ENCODE assay signal across 9 cellular contexts in the genomic region with DNA sequence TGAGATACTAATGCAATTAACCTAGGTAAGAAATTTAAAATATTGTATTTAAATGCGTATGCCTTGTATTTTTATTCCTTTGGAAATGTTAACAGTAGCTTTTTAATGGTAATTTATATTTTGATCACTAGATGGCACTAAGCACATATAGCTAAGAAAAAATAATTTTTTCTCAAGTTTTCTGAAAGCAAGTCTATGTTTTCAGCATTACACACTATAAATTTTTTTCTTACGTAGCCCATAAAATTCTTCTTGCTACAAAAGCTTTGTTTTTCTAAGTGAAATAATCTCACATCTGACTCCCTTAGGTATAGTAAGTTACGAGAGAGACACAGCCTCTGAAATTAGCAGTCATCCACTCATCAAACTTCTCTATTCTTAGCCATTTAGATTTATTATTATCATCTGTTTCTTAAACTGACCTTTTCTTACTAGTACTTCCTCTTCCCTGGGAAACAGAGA. TPM values are rescaled to one million over a fixed set of nuclear protein-coding genes. Genes with fewer than 3 reads are reported as not detected.
DNase-seq lines count a peak whose midpoint lies in the region; ATAC-seq and TF ChIP-seq lines count a peak whose summit lies in the region.
"Had no signal": no experiment of that assay in that cellular context is flagged by ENCODE, and none has a peak within 500 bp of the region (broad histone marks: within the 10 kb centered on the region; RNA-seq: fewer than 3 reads in every experiment).

No MANE protein-coding gene starts in this region.

- POLR2A ChIA-PET in AG04449 (lab: Yijun Ruan, JAX), result no interaction called here

- H3K9me3 Mint-ChIP-seq in glutamatergic neuron (ENCODE audit: unreplicated experiment), result no peaks in the 10 kb centered on the region

- no peak overlapping the region for H3K4me3 ChIP-seq in AG04449 (ENCODE audit: low read depth, low read length)
- no peak overlapping the region for H3K4me3 ChIP-seq in GM12865 (ENCODE audit: low read depth, low read length)
- H3K4me3 ChIP-seq: SJSA1 had no signal

- ATAC-seq in HG03045 (IDR thresholded peaks at IDR 0.05; ENCODE audit: unreplicated experiment) (no peak), GM21717 (IDR thresholded peaks at IDR 0.05; ENCODE audit: unreplicated experiment) (no peak), GM19455 (IDR thresholded peaks at IDR 0.05; ENCODE audit: unreplicated experiment) (no peak), HG03439 (IDR thresholded peaks at IDR 0.05; ENCODE audit: unreplicated experiment) (no peak)

- CTCF ChIA-PET in AG04449 (lab: Yijun Ruan, JAX), result interaction anchor here (0.8 to 10.3 kb wide), 38 partner anchors 8 to 752 kb away, joined by 3 to 143 read pairs (median 5); a partner anchor contains a TSS

- H3K4me3 Mint-ChIP-seq in glutamatergic neuron (ENCODE audit: unreplicated experiment), result no peak overlapping the region

- H3K4me1 Mint-ChIP-seq in glutamatergic neuron (ENCODE audit: low read depth, unreplicated experiment), result peaks cover 21% of the 10 kb centered on the region

- DNase-seq in AG04449 (ENCODE audit: low read depth, low spot score) (no peak), GM12865 (ENCODE audit: low read depth) (no peak), RKO (ENCODE audit: low spot score) (peak; percentile 63), glutamatergic neuron (no peak)

- peak; percentile 1 for TF ChIP-seq CTCF in AG04449 (IDR thresholded peaks at IDR 0.05; ENCODE audit: insufficient read depth, low read length, missing control alignments)
- TF ChIP-seq CTCF in GM12865 (IDR thresholded peaks at IDR 0.05; ENCODE audit: insufficient read depth, low read depth, low read length, missing control alignments), result peak; percentile 14
- TF ChIP-seq CTCF in glutamatergic neuron (IDR thresholded peaks at IDR 0.05; ENCODE audit: partially characterized antibody, unreplicated experiment), result peak; percentile 69

- no peaks in the 10 kb centered on the region for H3K36me3 Mint-ChIP-seq in glutamatergic neuron (ENCODE audit: unreplicated experiment)

- H3K27me3 Mint-ChIP-seq in glutamatergic neuron (ENCODE audit: unreplicated experiment), result peaks cover 9% of the 10 kb centered on the region

- no peak overlapping the region for H3K27ac Mint-ChIP-seq in glutamatergic neuron (ENCODE audit: unreplicated experiment)

RNA-seq across cellular contexts. Expression of a gene that starts 35.7 kb away (rescaled TPM):
- total RNA-seq in glutamatergic neuron (ENCODE audit: unreplicated experiment), result 81.3 TPM

Comparison
In these comparisons a context has a peak if more than half of its experiments do, and no peak if none do; other contexts are left out.
1. CTCF ChIP-seq: peak in every context shown above with its lines; median percentile 69 in glutamatergic neuron; 14 in GM12865; 1 in AG04449.